ENCODE assay signal across 17 cellular contexts in genomic region chr1:223242971-223243370, GRCh38.
DNase-seq lines count a peak whose midpoint lies in the region; ATAC-seq and TF ChIP-seq lines count a peak whose summit lies in the region.
"Had no signal": no experiment of that assay in that cellular context is flagged by ENCODE, and none has a peak within 500 bp of the region (broad histone marks: within the 10 kb centered on the region; RNA-seq: fewer than 3 reads in every experiment).

No MANE protein-coding gene starts in this region.

- peaks cover 3% of the 10 kb centered on the region for H4K20me1 ChIP-seq in H9 (ENCODE audit: control insufficient read depth, insufficient read depth, insufficient read length)

- peaks cover 15% of the 10 kb centered on the region for H3K27me3 Mint-ChIP-seq in H9 (ENCODE audit: low read depth)
- no peaks in the 10 kb centered on the region for H3K27me3 Mint-ChIP-seq in T-helper 17 cell
- peaks cover 21 to 27% of the 10 kb centered on the region in 2 donors for H3K27me3 Mint-ChIP-seq in stimulated activated naive B cell treated with anti-CD40 and anti-IgM and Interleukin-4, amounts not matched to agents 10 μg/mL and 1 μg/mL and 100 μg/mL, for 72 hours

- H3K4ac ChIP-seq in H9 (ENCODE audit: low read depth, low read length): no peak overlapping the region

- no peak overlapping the region for H2BK15ac ChIP-seq in H9 (ENCODE audit: low read depth, low read length)

- H3K27me3 ChIP-seq in H9 (ENCODE audit: insufficient read depth, low read length): no peaks in the 10 kb centered on the region
- no peaks in the 10 kb centered on the region for H3K27me3 ChIP-seq in Peyer's patch

- no peak overlapping the region for H2BK12ac ChIP-seq in H9 (ENCODE audit: insufficient read length, low read depth, low read length)

- no peaks in the 10 kb centered on the region for H3K23me2 ChIP-seq in H9 (ENCODE audit: insufficient read length, low read depth, low read length, poor library complexity, severe bottlenecking)

- H4K91ac ChIP-seq in H9 (ENCODE audit: insufficient read length, low read depth, low read length): no peak overlapping the region

- H3K9me3 Mint-ChIP-seq in H9: peaks cover 0 to 2% of the 10 kb centered on the region in 2 experiments; a peak in 2 of 5 replicates
- peaks cover 0 to 2% of the 10 kb centered on the region in 2 donors for H3K9me3 Mint-ChIP-seq in stimulated activated naive B cell treated with anti-CD40 and anti-IgM and Interleukin-4, amounts not matched to agents 10 μg/mL and 1 μg/mL and 100 μg/mL, for 72 hours

- TF ChIP-seq CTCF in H9 (conservative IDR thresholded peaks at IDR 0.05) (no peak), Peyer's patch (IDR thresholded peaks at IDR 0.05) (no peak)

- no peaks in the 10 kb centered on the region for H3K4me1 Mint-ChIP-seq in H9
- H3K4me1 Mint-ChIP-seq in T-helper 17 cell: peaks cover 16% of the 10 kb centered on the region
- no peaks in the 10 kb centered on the region for H3K4me1 Mint-ChIP-seq in stimulated activated naive B cell treated with anti-CD40 and anti-IgM and Interleukin-4, amounts not matched to agents 10 μg/mL and 1 μg/mL and 100 μg/mL, for 72 hours

- no peak overlapping the region for H3K56ac ChIP-seq in H9 (ENCODE audit: insufficient read length, low read depth, low read length)

- DNase-seq in H9 (peak; percentile 16), T-helper 17 cell (no peak), islet precursor cell (peak; percentile 45), ureter (ENCODE audit: low spot score) (peak; percentile 13), Peyer's patch (no peak)
- no peak for DNase-seq in stimulated activated naive B cell treated with anti-CD40 and anti-IgM and Interleukin-4, amounts not matched to agents 10 μg/mL and 1 μg/mL and 100 μg/mL, for 72 hours
- DNase-seq: 8988T; C1 segment of cervical spinal cord; Calu3; CD4-positive, alpha-beta memory T cell; COR-L47; DMS53; DMS79 treated with DMSO at 0.1 percent for 48 hours; GF-D8; GOT3; HCEC 1CT had no signal

- H3K27ac Mint-ChIP-seq in H9 (no peak overlapping the region), T-helper 17 cell (peak overlapping the region; percentile 69)
- no peak overlapping the region for H3K27ac Mint-ChIP-seq in stimulated activated naive B cell treated with anti-CD40 and anti-IgM and Interleukin-4, amounts not matched to agents 10 μg/mL and 1 μg/mL and 100 μg/mL, for 72 hours

- no CpG with 5 or more reads among the region's 7 CpGs for WGBS in H9 (ENCODE audit: extremely low coverage, insufficient read length, low lambda C conversion rate)

- H3K36me3 Mint-ChIP-seq in H9 (ENCODE audit: insufficient read depth in 1 of 3, low read depth in 3 of 3): no peaks in the 10 kb centered on the region
- H3K36me3 Mint-ChIP-seq in T-helper 17 cell (ENCODE audit: low read depth): no peaks in the 10 kb centered on the region
- H3K36me3 Mint-ChIP-seq in stimulated activated naive B cell treated with anti-CD40 and anti-IgM and Interleukin-4, amounts not matched to agents 10 μg/mL and 1 μg/mL and 100 μg/mL, for 72 hours: no peaks in the 10 kb centered on the region

- H3K36me3 ChIP-seq in Peyer's patch: no peaks in the 10 kb centered on the region

- H3K79me2 ChIP-seq in H9 (ENCODE audit: insufficient read depth, low read length): no peaks in the 10 kb centered on the region

- H2BK5ac ChIP-seq in H9 (ENCODE audit: insufficient read length, low read length): no peak overlapping the region

- no peak overlapping the region for H3K27ac ChIP-seq in H9 (ENCODE audit: insufficient read length, low read depth, low read length)
- H3K27ac ChIP-seq in Peyer's patch: no peak overlapping the region

- H3T11ph ChIP-seq in H9 (ENCODE audit: low read length): no peak overlapping the region

- H3K4me1 ChIP-seq in H9 (ENCODE audit: insufficient read depth, low read length) (no peaks in the 10 kb centered on the region), Peyer's patch (no peaks in the 10 kb centered on the region)

- no peak overlapping the region for H4K8ac ChIP-seq in H9 (replicated peaks; ENCODE audit: insufficient read length, low read depth, low read length)

- TF ChIP-seq POLR2A in Peyer's patch (IDR thresholded peaks at IDR 0.05): no peak

- H3K9ac ChIP-seq in H9 (ENCODE audit: extremely low read depth, insufficient read length, low read length): no peak overlapping the region

- H3K18ac ChIP-seq in H9 (ENCODE audit: insufficient read length, low read depth, low read length): no peak overlapping the region

- no peak overlapping the region for H3K4me2 ChIP-seq in H9 (ENCODE audit: insufficient read depth, insufficient read length, low read length)

- no peak overlapping the region for H3K4me3 ChIP-seq in Peyer's patch

- H2BK20ac ChIP-seq in H9 (ENCODE audit: low read depth, low read length, poor library complexity, severe bottlenecking): no peak overlapping the region

- ATAC-seq in T-helper 17 cell (no peak), GM18502 (IDR thresholded peaks at IDR 0.05; ENCODE audit: poor library complexity, unreplicated experiment) (no peak)
- no peak for ATAC-seq in stimulated activated naive B cell treated with anti-CD40 and anti-IgM and Interleukin-4, amounts not matched to agents 10 μg/mL and 1 μg/mL and 100 μg/mL, for 72 hours (replicated peaks)

- H3K14ac ChIP-seq in H9 (ENCODE audit: insufficient read depth, low read length): no peak overlapping the region

- H4K5ac ChIP-seq in H9 (ENCODE audit: insufficient read length, low read depth, low read length): no peak overlapping the region

- H3K23ac ChIP-seq in H9 (ENCODE audit: insufficient read length, low read depth, low read length): no peak overlapping the region

- no peak overlapping the region for H2AFZ ChIP-seq in H9 (ENCODE audit: low read length)

- no peak overlapping the region for H2BK120ac ChIP-seq in H9 (ENCODE audit: low read depth, low read length, poor library complexity, severe bottlenecking)

- no peaks in the 10 kb centered on the region for H3K9me3 ChIP-seq in H9 (ENCODE audit: control insufficient read depth, low read depth, low read length)
- no peaks in the 10 kb centered on the region for H3K9me3 ChIP-seq in T-helper 17 cell (ENCODE audit: control insufficient read depth, low read length, poor library complexity, severe bottlenecking)
- H3K9me3 ChIP-seq in Peyer's patch: no peaks in the 10 kb centered on the region

- no peaks in the 10 kb centered on the region for H3K79me1 ChIP-seq in H9 (ENCODE audit: insufficient read depth, low read depth, low read length, poor library complexity, severe bottlenecking)

- no peak overlapping the region for H2AK5ac ChIP-seq in H9 (ENCODE audit: insufficient read length, low read length)

- no peak overlapping the region for H3K4me3 Mint-ChIP-seq in H9
- no peak overlapping the region for H3K4me3 Mint-ChIP-seq in T-helper 17 cell
- no peak overlapping the region for H3K4me3 Mint-ChIP-seq in stimulated activated naive B cell treated with anti-CD40 and anti-IgM and Interleukin-4, amounts not matched to agents 10 μg/mL and 1 μg/mL and 100 μg/mL, for 72 hours
- H3K4me3 Mint-ChIP-seq: CD4-positive, alpha-beta memory T cell had no signal

Comparison
In these comparisons a context has a peak if more than half of its experiments do, and no peak if none do; other contexts are left out.
1. DNase-seq: peak in H9 (single experiment), islet precursor cell (single experiment) and ureter (single experiment); none in T-helper 17 cell (0 of 3), Peyer's patch (0 of 3) and stimulated activated naive B cell treated with anti-CD40 and anti-IgM and Interleukin-4, amounts not matched to agents 10 μg/mL and 1 μg/mL and 100 μg/mL, for 72 hours (single experiment).